ENCODE assay signal across 8 cellular contexts in the genomic region with DNA sequence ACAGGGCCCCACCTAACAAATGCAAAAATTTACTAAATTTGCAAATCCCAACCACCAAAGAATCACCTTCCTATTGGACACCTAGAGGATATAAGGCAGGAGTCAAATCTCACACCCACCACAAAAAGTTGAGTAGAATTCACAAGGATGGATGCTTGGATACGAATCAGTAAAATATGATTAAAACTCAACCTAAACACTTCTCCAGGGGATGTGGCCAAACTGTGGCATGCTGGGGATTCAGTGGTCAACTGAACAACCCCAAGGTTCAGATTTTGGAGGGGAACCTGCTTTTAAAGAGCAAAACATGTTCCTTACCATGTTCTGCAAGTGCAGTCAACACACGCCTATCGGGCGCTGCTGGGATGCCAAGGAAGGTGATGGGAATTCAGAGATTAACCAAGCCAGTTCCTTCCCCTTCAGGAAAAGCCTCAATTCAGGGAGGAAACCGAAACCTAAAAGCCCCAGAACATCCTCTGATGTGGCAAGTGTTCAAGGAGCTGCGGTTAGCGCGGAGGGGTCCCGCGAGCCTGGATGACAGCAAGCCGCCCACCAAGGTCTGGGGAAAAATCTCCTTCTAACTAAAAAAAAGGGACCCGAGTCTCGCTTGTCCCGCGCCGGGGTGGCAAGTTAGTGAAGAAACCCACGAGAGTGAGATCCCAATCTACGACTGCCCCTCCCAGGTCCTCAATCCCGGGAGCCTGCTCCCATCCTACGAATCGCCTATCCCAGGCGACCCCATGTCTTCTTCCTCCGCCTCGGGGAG. TPM values are rescaled to one million over a fixed set of nuclear protein-coding genes. Genes with fewer than 3 reads are reported as not detected.
A peak's percentile ranks its signal among the peaks of the same experiment; 100 is the strongest.
DNase-seq lines count a peak whose midpoint lies in the region; ATAC-seq and TF ChIP-seq lines count a peak whose summit lies in the region.

No MANE protein-coding gene starts in this region.

- peak overlapping the region; percentile 92 to 100 (median 98) for H3K27ac Mint-ChIP-seq in CD4-positive, alpha-beta memory T cell
- no peak overlapping the region for H3K27ac Mint-ChIP-seq in MCF 10A (ENCODE audit: low read depth, unreplicated experiment)
- peak overlapping the region; percentile 86 to 96 (median 94) for H3K27ac Mint-ChIP-seq in immature natural killer cell

- intact Hi-C loops in CD4-positive, alpha-beta memory T cell (cut with micrococcal nuclease), result loop anchor here (1.0 to 5.0 kb wide), 4 partner anchors 25 to 147 kb away; partner anchors contain the start of gene RBL1
- intact Hi-C loops in MCF 10A (cut with micrococcal nuclease), result no loop called here

- ATAC-seq in GM21529 (IDR thresholded peaks at IDR 0.05; ENCODE audit: unreplicated experiment), result peak; percentile 2

- H3K27me3 Mint-ChIP-seq in CD4-positive, alpha-beta memory T cell, result no peaks in the 10 kb centered on the region
- H3K27me3 Mint-ChIP-seq in MCF 10A (ENCODE audit: insufficient read depth, unreplicated experiment) (no peaks in the 10 kb centered on the region), immature natural killer cell (ENCODE audit: low read depth in 3 of 3) (peaks cover 6 to 26% (median 10%) of the 10 kb centered on the region in 3 donors)

- H3K4me1 Mint-ChIP-seq in CD4-positive, alpha-beta memory T cell, result peaks cover 25 to 60% (median 39%) of the 10 kb centered on the region in 4 donors
- H3K4me1 Mint-ChIP-seq in MCF 10A (ENCODE audit: insufficient read depth, unreplicated experiment) (peaks cover 11% of the 10 kb centered on the region), immature natural killer cell (peaks cover 59 to 65% of the 10 kb centered on the region in 2 donors)

- peak overlapping the region; percentile 87 for H3K27ac ChIP-seq in CD4-positive, alpha-beta memory T cell (ENCODE audit: low read depth, low read length)

- H3K4me1 ChIP-seq in CD4-positive, alpha-beta memory T cell (ENCODE audit: insufficient read depth, low read length), result peaks cover 51% of the 10 kb centered on the region

- H3K36me3 Mint-ChIP-seq in CD4-positive, alpha-beta memory T cell, result peaks cover 27 to 39% of the 10 kb centered on the region in 2 donors
- H3K36me3 Mint-ChIP-seq in MCF 10A (ENCODE audit: insufficient read depth, unreplicated experiment) (no peaks in the 10 kb centered on the region), immature natural killer cell (peaks cover 5 to 17% (median 14%) of the 10 kb centered on the region in 3 donors)

- peak overlapping the region; percentile 95 to 100 (median 98) for H3K4me3 Mint-ChIP-seq in CD4-positive, alpha-beta memory T cell
- peak overlapping the region; percentile 87 for H3K4me3 Mint-ChIP-seq in MCF 10A (ENCODE audit: unreplicated experiment)
- peak overlapping the region; percentile 93 to 100 (median 98) for H3K4me3 Mint-ChIP-seq in immature natural killer cell

- peaks cover 7% of the 10 kb centered on the region for H3K36me3 ChIP-seq in CD4-positive, alpha-beta memory T cell (ENCODE audit: insufficient read depth, low read length)

- TF ChIP-seq CTCF in MCF 10A (IDR thresholded peaks at IDR 0.05; ENCODE audit: unreplicated experiment), result peak; percentile 3

- POLR2A ChIA-PET in CD4-positive, alpha-beta memory T cell (lab: Charles Lee; ENCODE audit: partially characterized antibody), result interaction anchor here (0.6 to 9.4 kb wide), 12 partner anchors 11 to 145 kb away, joined by 3 to 77 read pairs (median 4); partner anchors contain the start of gene RBL1
- POLR2A ChIA-PET in MCF 10A (lab: Yijun Ruan, JAX), result interaction anchor here (0.7 kb wide), 1 partner anchor 56 kb away, joined by 3 read pairs; no protein-coding TSS in a partner anchor

- no peaks in the 10 kb centered on the region for H3K27me3 ChIP-seq in CD4-positive, alpha-beta memory T cell (ENCODE audit: insufficient read depth, low read length)

- H3K4me3 ChIP-seq in CD4-positive, alpha-beta memory T cell (ENCODE audit: low read length in 2 of 2), result peak overlapping the region; percentile 90 to 98

- peak; percentile 47 to 67 (median 52) for DNase-seq in CD4-positive, alpha-beta memory T cell
- DNase-seq in RPMI8226 (peak; percentile 37), MCF 10A (ENCODE audit: unreplicated experiment) (peak; percentile 44), immature natural killer cell (peak; percentile 58 to 63 (median 63)), SKM-1 (lab: John Stamatoyannopoulos, UW; ENCODE audit: unreplicated experiment) (no peak), NCI-H774 (lab: John Stamatoyannopoulos, UW) (no peak)
- DNase-seq in stimulated activated CD8-positive, alpha-beta memory T cell treated with anti-CD3 and anti-CD28 coated beads, Interleukin-4, amount 100 ng/mL, for 48 hours, result peak; percentile 62

- H3K9me3 Mint-ChIP-seq in CD4-positive, alpha-beta memory T cell, result peaks cover 0 to 5% (median 0%) of the 10 kb centered on the region in 8 donors
- no peaks in the 10 kb centered on the region for H3K9me3 Mint-ChIP-seq in MCF 10A (ENCODE audit: unreplicated experiment)
- H3K9me3 Mint-ChIP-seq in immature natural killer cell, result no peaks in the 10 kb centered on the region

- BruUV-seq in MCF 10A (replicated peaks; lab: Mats Ljungman, UMichigan), result no TSS peak

- CTCF ChIA-PET in CD4-positive, alpha-beta memory T cell (lab: Charles Lee; ENCODE audit: partially characterized antibody), result interaction anchor here (0.7 to 2.3 kb wide), 2 partner anchors 19 to 93 kb away, joined by 3 to 7 read pairs; no protein-coding TSS in a partner anchor
- CTCF ChIA-PET in MCF 10A (lab: Yijun Ruan, JAX), result interaction anchor here (0.6 kb wide), 1 partner anchor 147 kb away, joined by 4 read pairs; no protein-coding TSS in a partner anchor

- H3K9me3 ChIP-seq in CD4-positive, alpha-beta memory T cell (ENCODE audit: control insufficient read depth in 1 of 2, low read length in 2 of 2), result no peaks in the 10 kb centered on the region

RNA-seq across cellular contexts. Expression of gene SAMHD1, which starts 0.9 kb away (rescaled TPM):
- 100 to 1,000 TPM; 216 to 223 TPM for total RNA-seq in CD4-positive, alpha-beta memory T cell
- polyA plus RNA-seq in CD4-positive, alpha-beta memory T cell, result 100 to 1,000 TPM; 291 to 332 TPM
- 2.6 and 3.5 TPM in 2 replicates for total RNA-seq in MCF 10A (2022)
- polyA plus RNA-seq in immature natural killer cell, result 100 to 1,000 TPM; 202 to 354 (median 297) TPM

Comparison
In these comparisons a context has a peak if more than half of its experiments do, and no peak if none do; other contexts are left out.
1. DNase-seq: peak in CD4-positive, alpha-beta memory T cell (5 of 5), RPMI8226 (single experiment), MCF 10A (single experiment), immature natural killer cell (3 of 3) and stimulated activated CD8-positive, alpha-beta memory T cell treated with anti-CD3 and anti-CD28 coated beads, Interleukin-4, amount 100 ng/mL, for 48 hours (single experiment); none in SKM-1 (single experiment) and NCI-H774 (single experiment).
2. RNA of gene SAMHD1, which starts 0.9 kb away (total RNA-seq): 216 to 223 TPM in CD4-positive, alpha-beta memory T cell; 2.6 to 3.5 TPM in MCF 10A; every median in the first group is over 10 times any median in the second.
3. Peak in every context shown above with its lines, with median percentiles within 50 percentile points of each other: H3K4me3 Mint-ChIP-seq.